Comparison of ENCODE assay signal across 19 cellular contexts in genomic region chr4:168893205-168893604, GRCh38.
"Had no signal": no experiment of that assay in that cellular context is flagged by ENCODE, and none has a peak within 500 bp of the region (broad histone marks: within the 10 kb centered on the region; RNA-seq: fewer than 3 reads in every experiment).

No MANE protein-coding gene starts in this region.

- H3K4me3 ChIP-seq: testis, upper lobe of left lung had no signal

- DNase-seq: activated B cell treated with CpG ODN at 0.5 μM for 24 hours; activated CD4-positive, alpha-beta memory T cell treated with anti-CD3 and anti-CD28 coated beads for 36 hours; activated CD4-positive, alpha-beta T cell treated with anti-CD3 and anti-CD28 coated beads for 36 hours; activated naive CD4-positive, alpha-beta T cell treated with anti-CD3 and anti-CD28 coated beads for 36 hours; activated naive CD8-positive, alpha-beta T cell treated with anti-CD3 and anti-CD28 coated beads, Interleukin-2, amount 10 ng/mL, durations not matched to agents 7 days and 5 days; activated T-cell treated with anti-CD3 and anti-CD28 coated beads, Interleukin-2, amount 50 U/mL, for 48 hours; amniotic stem cell; foreskin keratinocyte; glutamatergic neuron; hippocampal formation; kidney glomerular epithelial cell; naive B cell; nucleus accumbens; posterior cingulate gyrus; stimulated activated CD4-positive, alpha-beta T cell treated with anti-CD3 and anti-CD28 coated beads, Interleukin-2, amount 100 ng/mL, for 24 hours; T-helper 17 cell; testis; upper lobe of left lung had no signal

- ATAC-seq: activated CD4-positive, alpha-beta T cell treated with anti-CD3 and anti-CD28 coated beads for 36 hours; foreskin keratinocyte; T-helper 17 cell had no signal

- H3K27me3 ChIP-seq: foreskin keratinocyte, testis, upper lobe of left lung had no signal

- H3K9me3 ChIP-seq: testis, upper lobe of left lung had no signal

- FAIRE-seq: endometrium had no signal

- H3K27ac ChIP-seq: foreskin keratinocyte, testis, upper lobe of left lung had no signal

- H3K4me1 ChIP-seq: foreskin keratinocyte, testis, upper lobe of left lung had no signal
